Comparison of ENCODE assay signal across 8 cellular contexts in genomic region chr17:7912927-7913524, GRCh38. TPM values are rescaled to one million over a fixed set of nuclear protein-coding genes. Genes with fewer than 3 reads are reported as not detected.
DNase-seq lines count a peak whose midpoint lies in the region; ATAC-seq and TF ChIP-seq lines count a peak whose summit lies in the region.

No MANE protein-coding gene starts in this region.

- CTCF ChIA-PET in OCI-LY7 (lab: Charles Lee; ENCODE audit: unreplicated experiment) = interaction anchor here (0.6 to 1.4 kb wide), 3 partner anchors 77 to 160 kb away, joined by 3 to 6 read pairs (median 4); no protein-coding TSS in a partner anchor

- peak overlapping the region; percentile 31 for H3K27ac ChIP-seq in OCI-LY7 (ENCODE audit: low read depth, low read length, poor library complexity, severe bottlenecking)

- H3K36me3 Mint-ChIP-seq in HFFc6 (ENCODE audit: low read depth) = peaks cover 20% of the 10 kb centered on the region

- DNase-seq in DMS53 (lab: John Stamatoyannopoulos, UW) = peak; percentile 93
- DNase-seq in HFFc6 = peak; percentile 69
- DNase-seq in OCI-LY7 (ENCODE audit: low spot score) = peak; percentile 89
- peak; percentile 87 for DNase-seq in amniotic epithelial cell (ENCODE audit: low read depth)
- peak; percentile 48 for DNase-seq in hepatic stellate cell (ENCODE audit: low spot score)
- peak; percentile 62 for DNase-seq in stimulated activated CD4-positive, alpha-beta T cell treated with anti-CD3 and anti-CD28 coated beads, Interleukin-4, amount 100 ng/mL, for 24 hours

- H3K79me2 ChIP-seq in OCI-LY7 (ENCODE audit: insufficient read depth, low read depth, low read length) = no peaks in the 10 kb centered on the region

- H3K9me3 ChIP-seq in OCI-LY7 (ENCODE audit: low read length) = no peaks in the 10 kb centered on the region

- peak; percentile 79 for TF ChIP-seq CTCF in HFFc6 (IDR thresholded peaks at IDR 0.05)
- peak; percentile 93 for TF ChIP-seq CTCF in OCI-LY7 (conservative IDR thresholded peaks at IDR 0.05; ENCODE audit: low read length)

- intact Hi-C loops in OCI-LY7 (cut with micrococcal nuclease; ENCODE audit: unreplicated experiment) = loop anchor here (1.0 to 5.0 kb wide), 5 partner anchors 26 to 144 kb away; no protein-coding TSS in a partner anchor

- H3K9me2 ChIP-seq in OCI-LY7 (ENCODE audit: insufficient read depth, low read length) = no peaks in the 10 kb centered on the region

- ATAC-seq in GM21390 (IDR thresholded peaks at IDR 0.05; ENCODE audit: unreplicated experiment) (no peak), GM21515 (IDR thresholded peaks at IDR 0.05; ENCODE audit: unreplicated experiment) (no peak)

- no TSS peak for BruUV-seq in OCI-LY7 (replicated peaks; lab: Mats Ljungman, UMichigan)

- H3K27ac Mint-ChIP-seq in HFFc6 = peak overlapping the region; percentile 6; the same call in 1 of the 2 replicates

- no peak overlapping the region for H3K4me3 Mint-ChIP-seq in HFFc6

- H3K36me3 ChIP-seq in OCI-LY7 (ENCODE audit: insufficient read depth, low read length) = peaks cover 56% of the 10 kb centered on the region

- POLR2A ChIA-PET in OCI-LY7 (lab: Charles Lee) = interaction anchor here (0.7 to 1.9 kb wide), 6 partner anchors 20 to 459 kb away, joined by 3 to 7 read pairs (median 3); partner anchors contain the start of genes CNTROB and TRAPPC1

- H3K4me3 ChIP-seq in OCI-LY7 (ENCODE audit: low read depth, low read length, poor library complexity, severe bottlenecking) = no peak overlapping the region

- peaks cover 32% of the 10 kb centered on the region for H3K4me1 Mint-ChIP-seq in HFFc6 (ENCODE audit: low read depth)

- no peaks in the 10 kb centered on the region for H3K9me3 Mint-ChIP-seq in HFFc6

- H3K27me3 Mint-ChIP-seq in HFFc6 (ENCODE audit: insufficient read depth) = peaks cover 6% of the 10 kb centered on the region

- no peaks in the 10 kb centered on the region for H4K20me1 ChIP-seq in OCI-LY7 (ENCODE audit: insufficient read depth, low read length)

- peak overlapping the region; percentile 19; the same call in 1 of the 2 replicates for H3K4me2 ChIP-seq in OCI-LY7 (ENCODE audit: low read length)

- H2AFZ ChIP-seq in OCI-LY7 (ENCODE audit: low read length) = no peak overlapping the region

- peaks cover 39% of the 10 kb centered on the region for H3K4me1 ChIP-seq in OCI-LY7 (ENCODE audit: insufficient read depth, low read length, poor library complexity, severe bottlenecking)

RNA-seq across cellular contexts. Expression of gene RNF227, which starts 3.1 kb away (rescaled TPM):
- 1 to 10 TPM; 2.2 to 3.6 (median 3.1) TPM for total RNA-seq in HFFc6 (2021; fragmentation: NEBNext Ultra II Directional; extraction: Animal tissue kit (Norgen Biotek cat#: 25700))
- 3.8 and 9.6 TPM in 2 replicates for total RNA-seq in OCI-LY7 (2014; rRNA removed; shearing (Covaris generic))
- total RNA-seq in OCI-LY7 (2022) = 4.7 and 5.8 TPM in 2 replicates

RNA-seq across cellular contexts. Expression of gene KCNAB3, which starts 16.6 kb away (rescaled TPM):
- total RNA-seq in HFFc6 (2021; fragmentation: NEBNext Ultra II Directional; extraction: Animal tissue kit (Norgen Biotek cat#: 25700)) = 1 to 10 TPM; 1.5 to 3.0 (median 2.3) TPM
- total RNA-seq in OCI-LY7 (2014; rRNA removed; shearing (Covaris generic)) = 4.3 and 5.6 TPM in 2 replicates
- total RNA-seq in OCI-LY7 (2022) = 14.3 and 17.3 TPM in 2 replicates

RNA-seq across cellular contexts. Expression of gene TRAPPC1, which starts 18.7 kb away (rescaled TPM):
- 100 to 1,000 TPM; 244 to 309 (median 288) TPM for total RNA-seq in HFFc6 (2021; fragmentation: NEBNext Ultra II Directional; extraction: Animal tissue kit (Norgen Biotek cat#: 25700))
- 40.2 and 41.0 TPM in 2 replicates for total RNA-seq in OCI-LY7 (2014; rRNA removed; shearing (Covaris generic))
- total RNA-seq in OCI-LY7 (2022) = 150 and 178 TPM in 2 replicates

RNA-seq across cellular contexts. Expression of gene CNTROB, which starts 19.0 kb away (rescaled TPM):
- 10 to 100 TPM; 20.8 to 32.2 (median 28.5) TPM for total RNA-seq in HFFc6 (2021; fragmentation: NEBNext Ultra II Directional; extraction: Animal tissue kit (Norgen Biotek cat#: 25700))
- 49.1 and 55.4 TPM in 2 replicates for total RNA-seq in OCI-LY7 (2014; rRNA removed; shearing (Covaris generic))
- 72.3 and 80.3 TPM in 2 replicates for total RNA-seq in OCI-LY7 (2022)

RNA-seq across cellular contexts. Expression of gene CHD3, which starts 24.4 kb away (rescaled TPM):
- 100 to 1,000 TPM in 4 of 6 experiments, 10 to 100 TPM in 2; 83.3 to 112 (median 110) TPM for total RNA-seq in HFFc6 (2021; fragmentation: NEBNext Ultra II Directional; extraction: Animal tissue kit (Norgen Biotek cat#: 25700))
- total RNA-seq in OCI-LY7 (2014; rRNA removed; shearing (Covaris generic)) = 42.5 and 59.6 TPM in 2 replicates
- 124 and 126 TPM in 2 replicates for total RNA-seq in OCI-LY7 (2022)
